ENCODE assay signal across 34 cellular contexts in the genomic region with DNA sequence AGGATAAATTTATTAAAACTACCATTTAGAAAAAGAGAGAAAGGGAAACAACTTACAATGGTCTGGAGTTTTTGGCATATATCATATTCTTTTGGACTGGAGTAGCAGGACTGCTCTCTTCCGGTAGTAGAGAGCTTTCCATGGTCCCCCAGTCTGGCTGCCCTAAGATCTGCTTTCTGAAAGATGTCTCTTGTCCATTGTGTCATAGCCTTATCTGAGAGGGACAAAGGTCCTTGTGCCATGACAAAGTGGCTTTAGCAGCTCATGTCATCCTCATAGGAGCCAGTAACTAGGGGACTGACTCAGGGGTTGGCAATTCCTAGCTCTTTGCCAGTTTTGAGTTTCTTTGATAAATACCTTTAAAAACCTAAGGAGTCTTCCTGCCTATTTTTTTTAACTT.
"Had no signal": no experiment of that assay in that cellular context is flagged by ENCODE, and none has a peak within 500 bp of the region (broad histone marks: within the 10 kb centered on the region; RNA-seq: fewer than 3 reads in every experiment).

No MANE protein-coding gene starts in this region.

- H3K9me3 Mint-ChIP-seq: activated B cell treated with CpG ODN at 0.5 μM for 24 hours; activated CD4-positive, alpha-beta memory T cell treated with anti-CD3 and anti-CD28 coated beads, Interleukin-2, amount 10 ng/mL, durations not matched to agents 7 days and 5 days; activated naive CD4-positive, alpha-beta T cell treated with anti-CD3 and anti-CD28 coated beads, Interleukin-2, amount 50 U/mL, for 24 hours; activated naive CD8-positive, alpha-beta T cell treated with anti-CD3 and anti-CD28 coated beads, Interleukin-2, amount 10 ng/mL, durations not matched to agents 7 days and 5 days; activated T-cell treated with anti-CD3 and anti-CD28 coated beads, Interleukin-2, amount 50 U/mL, for 72 hours; activated T-helper 17 cell treated with anti-CD3 and anti-CD28 coated beads, Interleukin-2, amount 50 U/mL, for 72 hours; T-helper 2 cell treated with Interferon-gamma antibody and Interleukin-4, amounts not matched to agents 5 μg/mL and 100 μg/mL, for 36 hours had no signal

- H3K27ac Mint-ChIP-seq: activated B cell treated with CpG ODN at 0.5 μM for 24 hours; activated CD4-positive, alpha-beta memory T cell treated with anti-CD3 and anti-CD28 coated beads, Interleukin-2, amount 10 ng/mL, durations not matched to agents 7 days and 5 days; activated CD8-positive, alpha-beta memory T cell treated with anti-CD3 and anti-CD28 coated beads, Interleukin-2, amount 10 ng/mL, durations not matched to agents 7 days and 5 days; activated naive CD4-positive, alpha-beta T cell treated with anti-CD3 and anti-CD28 coated beads, Interleukin-2, amount 50 U/mL, for 24 hours; activated naive CD8-positive, alpha-beta T cell treated with anti-CD3 and anti-CD28 coated beads, Interleukin-2, amount 10 ng/mL, durations not matched to agents 7 days and 5 days; activated T-cell treated with anti-CD3 and anti-CD28 coated beads, Interleukin-2, amount 50 U/mL, for 72 hours; activated T-helper 17 cell treated with anti-CD3 and anti-CD28 coated beads, Interleukin-2, amount 50 U/mL, for 72 hours; T-helper 2 cell treated with Interferon-gamma antibody and Interleukin-4, amounts not matched to agents 5 μg/mL and 100 μg/mL, for 36 hours had no signal

- H3K4me3 Mint-ChIP-seq: activated B cell treated with CpG ODN at 0.5 μM for 24 hours; activated CD4-positive, alpha-beta memory T cell treated with anti-CD3 and anti-CD28 coated beads, Interleukin-2, amount 10 ng/mL, durations not matched to agents 7 days and 5 days; activated CD8-positive, alpha-beta memory T cell treated with anti-CD3 and anti-CD28 coated beads, Interleukin-2, amount 10 ng/mL, durations not matched to agents 7 days and 5 days; activated naive CD4-positive, alpha-beta T cell treated with anti-CD3 and anti-CD28 coated beads, Interleukin-2, amount 50 U/mL, for 24 hours; activated naive CD8-positive, alpha-beta T cell treated with anti-CD3 and anti-CD28 coated beads, Interleukin-2, amount 10 ng/mL, durations not matched to agents 7 days and 5 days; activated T-cell treated with anti-CD3 and anti-CD28 coated beads, Interleukin-2, amount 50 U/mL, for 72 hours; activated T-helper 17 cell treated with anti-CD3 and anti-CD28 coated beads, Interleukin-2, amount 50 U/mL, for 72 hours; T-helper 2 cell treated with Interferon-gamma antibody and Interleukin-4, amounts not matched to agents 5 μg/mL and 100 μg/mL, for 36 hours had no signal

- H3K36me3 ChIP-seq: ascending aorta, breast epithelium, Peyer's patch had no signal

- H3K4me1 Mint-ChIP-seq: activated CD4-positive, alpha-beta memory T cell treated with anti-CD3 and anti-CD28 coated beads, Interleukin-2, amount 10 ng/mL, durations not matched to agents 7 days and 5 days; activated CD8-positive, alpha-beta memory T cell treated with anti-CD3 and anti-CD28 coated beads, Interleukin-2, amount 10 ng/mL, durations not matched to agents 7 days and 5 days; activated naive CD4-positive, alpha-beta T cell treated with anti-CD3 and anti-CD28 coated beads, Interleukin-2, amount 50 U/mL, for 24 hours; activated naive CD8-positive, alpha-beta T cell treated with anti-CD3 and anti-CD28 coated beads, Interleukin-2, amount 10 ng/mL, durations not matched to agents 7 days and 5 days; activated T-helper 17 cell treated with anti-CD3 and anti-CD28 coated beads, Interleukin-2, amount 50 U/mL, for 72 hours had no signal

- H3K27me3 Mint-ChIP-seq: activated B cell treated with CpG ODN at 0.5 μM for 24 hours; activated CD4-positive, alpha-beta memory T cell treated with anti-CD3 and anti-CD28 coated beads, Interleukin-2, amount 10 ng/mL, durations not matched to agents 7 days and 5 days; activated naive CD4-positive, alpha-beta T cell treated with anti-CD3 and anti-CD28 coated beads, Interleukin-2, amount 50 U/mL, for 24 hours; activated naive CD8-positive, alpha-beta T cell treated with anti-CD3 and anti-CD28 coated beads, Interleukin-2, amount 10 ng/mL, durations not matched to agents 7 days and 5 days had no signal

- H3K4me2 ChIP-seq: KMS-11 had no signal

- H3K4me3 ChIP-seq: ascending aorta, breast epithelium, Peyer's patch had no signal

- DNase-seq: activated B cell treated with CpG ODN at 0.5 μM for 24 hours; activated CD4-positive, alpha-beta memory T cell treated with anti-CD3 and anti-CD28 coated beads, Interleukin-2, amount 10 ng/mL, durations not matched to agents 7 days and 5 days; activated CD4-positive, alpha-beta T cell treated with anti-CD3 and anti-CD28 coated beads for 4 hours; activated CD4-positive, CD25-positive, alpha-beta regulatory T cell treated with anti-CD3 and anti-CD28 coated beads, Interleukin-2, amount 50 U/mL, for 72 hours; activated CD8-positive, alpha-beta memory T cell treated with anti-CD3 and anti-CD28 coated beads for 24 hours; activated CD8-positive, alpha-beta memory T cell treated with anti-CD3 and anti-CD28 coated beads, Interleukin-2, amount 10 ng/mL, durations not matched to agents 7 days and 5 days; activated effector memory CD4-positive, alpha-beta T cell treated with anti-CD3 and anti-CD28 coated beads, Interleukin-2, amount 50 U/mL, for 16 hours; activated naive CD4-positive, alpha-beta T cell treated with Interleukin-2 at 50 U/mL for 16 hours; activated naive CD8-positive, alpha-beta T cell treated with anti-CD3 and anti-CD28 coated beads, Interleukin-2, amount 10 ng/mL, durations not matched to agents 7 days and 5 days; activated T-cell treated with anti-CD3 and anti-CD28 coated beads, Interleukin-2, amount 50 U/mL, for 1 hour; activated T-cell treated with anti-CD3 and anti-CD28 coated beads, Interleukin-2, amount 50 U/mL, for 72 hours; amygdala; MM.1S; MV-4-11; NCI-H1092; NCI-H1436 treated with DMSO at 0.1 percent for 48 hours; NCI-H1694 treated with DMSO at 0.1 percent for 48 hours; NCI-H2029; NCI-H2171; NCI-H226; NCI-H526; NCI-H748 treated with DMSO at 0.1 percent for 48 hours; NK-92 treated with Interleukin-12 subunit alpha and Interleukin-12 subunit beta, amount 100 ng/mL, for 24 hours; PC-3; Peyer's patch; SIG-M5 had no signal

- H3K4me1 ChIP-seq: breast epithelium, Peyer's patch had no signal

- H3K27ac ChIP-seq: ascending aorta, breast epithelium, KMS-11, Peyer's patch, RWPE1 had no signal

- H3K9ac ChIP-seq: KMS-11 had no signal

- H3K36me3 Mint-ChIP-seq: activated CD8-positive, alpha-beta memory T cell treated with anti-CD3 and anti-CD28 coated beads, Interleukin-2, amount 10 ng/mL, durations not matched to agents 7 days and 5 days; activated naive CD4-positive, alpha-beta T cell treated with anti-CD3 and anti-CD28 coated beads, Interleukin-2, amount 50 U/mL, for 24 hours; activated naive CD8-positive, alpha-beta T cell treated with anti-CD3 and anti-CD28 coated beads, Interleukin-2, amount 10 ng/mL, durations not matched to agents 7 days and 5 days had no signal

- H3K27me3 ChIP-seq: ascending aorta, breast epithelium, Peyer's patch had no signal

- H3K9me3 ChIP-seq: ascending aorta, breast epithelium, Peyer's patch had no signal

- ATAC-seq: activated CD8-positive, alpha-beta memory T cell treated with anti-CD3 and anti-CD28 coated beads, Interleukin-2, amount 10 ng/mL, durations not matched to agents 7 days and 5 days; activated T-cell treated with anti-CD3 and anti-CD28 coated beads, Interleukin-2, amount 50 U/mL, for 72 hours; activated T-helper 17 cell treated with anti-CD3 and anti-CD28 coated beads, Interleukin-2, amount 50 U/mL, for 72 hours; PC-3; Right ventricle myocardium inferior had no signal
